In the genomic region with DNA sequence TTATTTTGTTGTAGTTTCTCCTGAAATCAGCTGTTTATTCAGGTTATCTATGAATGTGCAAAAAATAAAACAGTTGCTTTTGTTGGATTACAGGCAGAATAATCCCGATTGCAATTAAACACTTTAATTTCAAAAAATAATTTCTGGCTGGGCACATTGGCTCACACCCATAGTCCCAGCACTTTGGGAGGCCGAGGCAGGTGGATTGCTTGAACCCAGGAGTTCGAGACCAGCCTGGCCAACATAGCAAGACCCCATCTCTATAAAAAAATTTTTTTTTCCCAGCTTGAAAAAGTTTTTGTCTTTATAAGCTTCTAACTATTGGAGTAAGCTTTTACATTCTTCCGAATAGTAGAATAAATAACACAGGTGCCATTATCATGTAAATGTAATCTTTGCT, we compare ENCODE assay signal across 35 cellular contexts. TPM values are rescaled to one million over a fixed set of nuclear protein-coding genes. Genes with fewer than 3 reads are reported as not detected.
"Had no signal": no experiment of that assay in that cellular context is flagged by ENCODE, and none has a peak within 500 bp of the region (broad histone marks: within the 10 kb centered on the region; RNA-seq: fewer than 3 reads in every experiment).

No MANE protein-coding gene starts in this region.

- ATAC-seq: activated CD8-positive, alpha-beta T cell treated with anti-CD3 and anti-CD28 coated beads for 36 hours; activated naive CD4-positive, alpha-beta T cell treated with anti-CD3 and anti-CD28 coated beads, Interleukin-2, amount 50 U/mL, for 72 hours; activated T-helper 17 cell treated with anti-CD3 and anti-CD28 coated beads, Interleukin-2, amount 50 U/mL, for 72 hours had no signal

- DNase-seq: activated B cell treated with CpG ODN at 0.5 μM for 24 hours; activated CD4-positive, alpha-beta memory T cell treated with anti-CD3 and anti-CD28 coated beads for 36 hours; activated CD4-positive, alpha-beta T cell treated with anti-CD3 and anti-CD28 coated beads for 4 hours; activated CD4-positive, alpha-beta T cell treated with anti-CD3 and anti-CD28 coated beads, Interleukin-2, amount 10 ng/mL, durations not matched to agents 24 days and 14 days; activated CD4-positive, alpha-beta T cell treated with anti-CD3 and anti-CD28 coated beads, Interleukin-2, amount 50 U/mL, for 1 hour; activated CD4-positive, alpha-beta T cell treated with anti-CD3 and anti-CD28 coated beads, Interleukin-2, amount 50 U/mL, for 4 hours; activated CD4-positive, CD25-positive, alpha-beta regulatory T cell treated with anti-CD3 and anti-CD28 coated beads, Interleukin-2, amount 50 U/mL, for 72 hours; activated CD8-positive, alpha-beta memory T cell treated with anti-CD3 and anti-CD28 coated beads, Interleukin-2, amount 50 U/mL, for 4 hours; activated CD8-positive, alpha-beta T cell treated with anti-CD3 and anti-CD28 coated beads for 36 hours; activated effector memory CD4-positive, alpha-beta T cell treated with anti-CD3 and anti-CD28 coated beads, Interleukin-2, amount 50 U/mL, for 16 hours; activated gamma-delta T cell treated with Interleukin-2 at 50 U/mL for 16 hours; activated naive CD4-positive, alpha-beta T cell; activated naive CD4-positive, alpha-beta T cell treated with anti-CD3 and anti-CD28 coated beads for 36 hours; activated naive CD4-positive, alpha-beta T cell treated with anti-CD3 and anti-CD28 coated beads, Interleukin-2, amount 50 U/mL, for 16 hours; activated T-cell treated with anti-CD3 and anti-CD28 coated beads for 4 hours; activated T-cell treated with anti-CD3 and anti-CD28 coated beads, Interleukin-2, amount 50 U/mL, for 1 hour; activated T-cell treated with anti-CD3 and anti-CD28 coated beads, Interleukin-2, amount 50 U/mL, for 48 hours; amygdala; anterior cingulate cortex; caudate nucleus; cerebellar nuclear complex; T-helper 1 cell; T-helper 2 cell; T-helper 9 cell had no signal

- H3K4me1 Mint-ChIP-seq: activated B cell treated with CpG ODN at 0.5 μM for 24 hours, brain had no signal

- H3K27ac ChIP-seq: ascending aorta, cardiac muscle cell, VCaP had no signal

- H3K36me3 ChIP-seq: ascending aorta, cardiac muscle cell had no signal

- H3K4me3 Mint-ChIP-seq: activated B cell treated with CpG ODN at 0.5 μM for 24 hours; activated CD4-positive, alpha-beta memory T cell treated with anti-CD3 and anti-CD28 coated beads for 36 hours; activated CD4-positive, alpha-beta T cell treated with anti-CD3 and anti-CD28 coated beads, Interleukin-2, amount 10 ng/mL, durations not matched to agents 24 days and 14 days; activated CD8-positive, alpha-beta T cell treated with anti-CD3 and anti-CD28 coated beads for 36 hours; activated naive CD4-positive, alpha-beta T cell treated with anti-CD3 and anti-CD28 coated beads for 36 hours; activated T-helper 17 cell treated with anti-CD3 and anti-CD28 coated beads, Interleukin-2, amount 50 U/mL, for 72 hours; brain; central memory CD8-positive, alpha-beta T cell; T-helper 1 cell treated with Interleukin-12 subunit alpha and Interleukin-12 subunit beta and Interleukin-4 antibody, amounts not matched to agents 30 μg/mL and 1 μg/mL, for 36 hours; T-helper 2 cell treated with Interferon-gamma antibody and Interleukin-4, amounts not matched to agents 5 μg/mL and 100 μg/mL, for 36 hours had no signal

- H3K9me3 ChIP-seq: ascending aorta had no signal

- H3K27me3 ChIP-seq: ascending aorta, cardiac muscle cell had no signal

- H3K4me1 ChIP-seq: ascending aorta had no signal

- H3K4me3 ChIP-seq: ascending aorta, cardiac muscle cell had no signal

- H3K27ac Mint-ChIP-seq: activated B cell treated with CpG ODN at 0.5 μM for 24 hours; activated CD4-positive, alpha-beta memory T cell treated with anti-CD3 and anti-CD28 coated beads for 36 hours; activated CD4-positive, alpha-beta T cell treated with anti-CD3 and anti-CD28 coated beads, Interleukin-2, amount 10 ng/mL, durations not matched to agents 24 days and 14 days; activated CD8-positive, alpha-beta T cell treated with anti-CD3 and anti-CD28 coated beads for 36 hours; activated naive CD4-positive, alpha-beta T cell treated with anti-CD3 and anti-CD28 coated beads for 36 hours; activated naive CD4-positive, alpha-beta T cell treated with anti-CD3 and anti-CD28 coated beads, Interleukin-2, amount 50 U/mL, for 72 hours; activated T-helper 17 cell treated with anti-CD3 and anti-CD28 coated beads, Interleukin-2, amount 50 U/mL, for 72 hours; brain; T-helper 1 cell treated with Interleukin-12 subunit alpha and Interleukin-12 subunit beta and Interleukin-4 antibody, amounts not matched to agents 30 μg/mL and 1 μg/mL, for 36 hours; T-helper 2 cell treated with Interferon-gamma antibody and Interleukin-4, amounts not matched to agents 5 μg/mL and 100 μg/mL, for 36 hours had no signal

- H3K27me3 Mint-ChIP-seq: activated B cell treated with CpG ODN at 0.5 μM for 24 hours; activated CD4-positive, alpha-beta memory T cell treated with anti-CD3 and anti-CD28 coated beads for 36 hours; activated CD4-positive, alpha-beta T cell treated with anti-CD3 and anti-CD28 coated beads, Interleukin-2, amount 10 ng/mL, durations not matched to agents 24 days and 14 days; activated CD8-positive, alpha-beta T cell treated with anti-CD3 and anti-CD28 coated beads for 36 hours; activated T-helper 17 cell treated with anti-CD3 and anti-CD28 coated beads, Interleukin-2, amount 50 U/mL, for 72 hours; central memory CD8-positive, alpha-beta T cell had no signal

- H3K9me3 Mint-ChIP-seq: activated B cell treated with CpG ODN at 0.5 μM for 24 hours; activated naive CD4-positive, alpha-beta T cell treated with anti-CD3 and anti-CD28 coated beads for 36 hours; activated T-helper 17 cell treated with anti-CD3 and anti-CD28 coated beads, Interleukin-2, amount 50 U/mL, for 72 hours; central memory CD8-positive, alpha-beta T cell had no signal

RNA-seq across cellular contexts. Expression of a gene that starts 38.0 kb away (rescaled TPM):
- total RNA-seq: activated B cell treated with CpG ODN at 0.5 μM for 24 hours; activated CD4-positive, alpha-beta T cell treated with anti-CD3 and anti-CD28 coated beads, Interleukin-2, amount 10 ng/mL, durations not matched to agents 24 days and 14 days; activated T-helper 17 cell treated with anti-CD3 and anti-CD28 coated beads, Interleukin-2, amount 50 U/mL, for 72 hours; ascending aorta; bronchial epithelial cell; cardiac muscle cell; chondrocyte had no signal
- polyA plus RNA-seq: cardiac muscle cell had no signal
